8 cellular contexts compared by ENCODE assay signal in the genomic region with DNA sequence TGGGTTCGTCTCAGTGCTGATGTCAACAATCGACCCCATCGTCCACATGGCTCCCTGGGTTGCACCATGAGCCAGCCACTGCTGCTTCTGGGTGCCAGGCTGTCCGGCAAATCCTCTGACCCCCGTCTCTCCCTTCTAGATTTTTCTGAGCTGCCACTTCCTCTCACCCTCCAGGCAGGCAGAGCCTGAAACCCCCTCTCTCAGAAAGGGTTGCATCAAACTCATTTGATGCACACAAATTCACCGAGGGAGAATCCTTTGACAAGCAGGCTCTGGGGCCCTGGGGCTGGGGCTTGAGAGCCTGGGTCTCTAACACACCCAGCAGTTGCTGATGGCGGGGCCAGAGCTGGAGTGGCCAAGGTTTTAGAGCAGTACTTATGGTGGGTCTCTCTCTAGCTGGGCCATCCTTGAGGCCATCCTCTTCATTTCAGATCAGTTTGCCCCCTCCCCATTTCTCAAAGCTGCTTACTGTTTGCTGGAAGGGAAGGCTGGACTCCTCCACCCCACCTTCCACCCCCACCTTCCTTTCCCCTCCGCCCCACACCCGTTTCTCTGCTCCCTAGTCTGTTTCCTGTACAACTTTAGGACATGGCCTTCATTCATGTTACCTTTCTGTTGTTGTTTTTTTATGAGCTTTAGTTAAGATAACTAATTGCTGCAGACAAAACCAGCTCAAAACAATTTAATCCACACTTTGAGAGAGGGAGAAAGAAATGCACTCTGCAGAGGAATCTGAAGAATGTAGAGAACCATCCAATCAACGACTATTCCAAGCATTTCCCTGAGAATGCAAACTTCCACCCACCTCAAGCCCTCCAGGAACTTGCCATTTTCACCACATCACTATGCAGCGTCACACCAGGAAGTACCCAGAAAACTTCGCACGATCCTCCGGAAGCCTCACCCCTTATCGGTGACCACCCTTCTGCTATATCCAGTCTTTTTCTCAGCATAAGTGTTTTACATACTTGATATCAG.
DNase-seq lines count a peak whose midpoint lies in the region; ATAC-seq, FAIRE-seq and TF ChIP-seq lines count a peak whose summit lies in the region.

No MANE protein-coding gene starts in this region.

- ATAC-seq in Panc1, result no peak
- ATAC-seq in effector memory CD8-positive, alpha-beta T cell (replicated peaks), result no peak
- ATAC-seq in pancreas, result peak; percentile 45 to 75 (median 64)

- in situ Hi-C loops in Panc1 (cut with HindIII; ENCODE audit: low pct_unique_long_range_greater_than_20kb, low sequenced_read_pairs), result no loop called here

- no peaks in the 10 kb centered on the region for H3K27me3 Mint-ChIP-seq in effector memory CD8-positive, alpha-beta T cell

- BruUV-seq in Panc1 (replicated peaks; lab: Mats Ljungman, UMichigan), result no TSS peak

- H3K9me3 ChIP-seq in Panc1 (ENCODE audit: control insufficient read depth, insufficient read depth, low read depth, low read length) (no peaks in the 10 kb centered on the region), pancreas (no peaks in the 10 kb centered on the region)

- POLR2A ChIA-PET in Panc1 (lab: Charles Lee), result no interaction called here

- 42 to 48% methylated on average over 15 of the region's 15 CpGs for WGBS in pancreas, 2 donors

- H3K9me3 Mint-ChIP-seq in effector memory CD8-positive, alpha-beta T cell, result no peaks in the 10 kb centered on the region

- CTCF ChIA-PET in Panc1 (lab: Charles Lee), result no interaction called here

- no peak for FAIRE-seq in pancreas (lab: Jason Lieb, UNC)
- FAIRE-seq in D721Med (lab: Jason Lieb, UNC), result no peak

- H3K36me3 ChIP-seq in Panc1 (ENCODE audit: control insufficient read depth, insufficient read depth, low read length), result no peaks in the 10 kb centered on the region
- no peaks in the 10 kb centered on the region for H3K36me3 ChIP-seq in pancreas

- H3K4me1 Mint-ChIP-seq in effector memory CD8-positive, alpha-beta T cell (ENCODE audit: low read depth in 2 of 2), result peaks cover 59 to 76% of the 10 kb centered on the region in 2 donors

- H3K4me3 Mint-ChIP-seq in effector memory CD8-positive, alpha-beta T cell, result peak overlapping the region; percentile 75 to 78

- H3K27ac ChIP-seq in Panc1 (ENCODE audit: low read length), result peak overlapping the region; percentile 69
- peak overlapping the region; percentile 8 to 37 (median 28) for H3K27ac ChIP-seq in pancreas

- H3K27me3 ChIP-seq in Panc1 (ENCODE audit: control insufficient read depth, insufficient read depth, low read length), result no peaks in the 10 kb centered on the region
- no peaks in the 10 kb centered on the region for H3K27me3 ChIP-seq in pancreas

- intact Hi-C loops in Panc1 (cut with micrococcal nuclease; ENCODE audit: unreplicated experiment), result loop anchor here (10.0 kb wide), 1 partner anchor 57 kb away; no protein-coding TSS in a partner anchor
- intact Hi-C loops in pancreas (cut with DNase I), result no loop called here

- H3K36me3 Mint-ChIP-seq in effector memory CD8-positive, alpha-beta T cell (ENCODE audit: insufficient read depth), result peaks cover 44% of the 10 kb centered on the region

- DNase-seq in GM03348 (ENCODE audit: low spot score) (peak; percentile 89), Panc1 (ENCODE audit: low read depth, low spot score) (no peak), pancreas (peak in 1 of 6 donors; percentile 29), RKO (ENCODE audit: low spot score) (no peak), D721Med (ENCODE audit: insufficient read length, low spot score) (no peak), NCI-H2227 (lab: John Stamatoyannopoulos, UW; ENCODE audit: unreplicated experiment) (no peak), DMS 273 (lab: John Stamatoyannopoulos, UW; ENCODE audit: unreplicated experiment) (no peak)
- no peak for DNase-seq in effector memory CD8-positive, alpha-beta T cell

- no peak for TF ChIP-seq CTCF in Panc1 (IDR thresholded peaks at IDR 0.05)
- TF ChIP-seq CTCF in pancreas (IDR thresholded peaks at IDR 0.05), result no peak
- TF ChIP-seq CTCF in D721Med (IDR thresholded peaks at IDR 0.05; ENCODE audit: insufficient read depth, missing control alignments), result no peak

- H3K4me1 ChIP-seq in Panc1 (ENCODE audit: control insufficient read depth, insufficient read depth, low read length) (peaks cover 14% of the 10 kb centered on the region), pancreas (no peaks in the 10 kb centered on the region)

- no peak overlapping the region for H3K4me3 ChIP-seq in Panc1 (ENCODE audit: low read depth in 2 of 2, low read length in 2 of 2)
- H3K4me3 ChIP-seq in pancreas, result no peak overlapping the region

- peak overlapping the region; percentile 98 to 100 for H3K27ac Mint-ChIP-seq in effector memory CD8-positive, alpha-beta T cell

Comparison
In these comparisons a context has a peak if more than half of its experiments do, and no peak if none do; other contexts are left out.
1. ATAC-seq: peak in pancreas (4 of 4); none in Panc1 (single experiment) and effector memory CD8-positive, alpha-beta T cell (single experiment).